In genomic region chr14:55747186-55747585, GRCh38 we compare ENCODE assay signal across 20 cellular contexts.
"Had no signal": no experiment of that assay in that cellular context is flagged by ENCODE, and none has a peak within 500 bp of the region (broad histone marks: within the 10 kb centered on the region; RNA-seq: fewer than 3 reads in every experiment).

No MANE protein-coding gene starts in this region.

- H3K27me3 ChIP-seq: gastrocnemius medialis, pancreas, thyroid gland, upper lobe of left lung, vagina had no signal

- FAIRE-seq: endothelial cell of umbilical vein, keratinocyte, pancreas, small intestine had no signal

- H3K4me1 ChIP-seq: gastrocnemius medialis, left ventricle myocardium inferior, lower lobe of right lung, thyroid gland, upper lobe of left lung, vagina had no signal

- H3K4me1 Mint-ChIP-seq: immature natural killer cell, memory B cell had no signal

- H3K27ac ChIP-seq: gastrocnemius medialis, left ventricle myocardium inferior, lower lobe of right lung, pancreas, thyroid gland, upper lobe of left lung, vagina had no signal

- H3K36me3 ChIP-seq: gastrocnemius medialis, left ventricle myocardium inferior, lower lobe of right lung, pancreas, thyroid gland, upper lobe of left lung, vagina had no signal

- H3K9me3 Mint-ChIP-seq: immature natural killer cell; memory B cell; natural killer cell treated with Interleukin-12 subunit alpha and Interleukin-12 subunit beta and Interleukin-15 and Interleukin-18, amount 100 ng/mL, for 72 hours had no signal

- H3K36me3 Mint-ChIP-seq: immature natural killer cell; memory B cell; natural killer cell treated with Interleukin-12 subunit alpha and Interleukin-12 subunit beta and Interleukin-15 and Interleukin-18, amount 100 ng/mL, for 72 hours had no signal

- ATAC-seq: gastrocnemius medialis; lower lobe of right lung; natural killer cell treated with Interleukin-12 subunit alpha and Interleukin-12 subunit beta and Interleukin-15 and Interleukin-18, amount 100 ng/mL, for 72 hours; right cardiac atrium had no signal

- H3K4me3 ChIP-seq: gastrocnemius medialis, left ventricle myocardium inferior, lower lobe of right lung, pancreas, thyroid gland, upper lobe of left lung, vagina had no signal

- H3K4me3 Mint-ChIP-seq: immature natural killer cell; memory B cell; natural killer cell treated with Interleukin-12 subunit alpha and Interleukin-12 subunit beta and Interleukin-15 and Interleukin-18, amount 100 ng/mL, for 72 hours had no signal

- H3K9me3 ChIP-seq: gastrocnemius medialis, left ventricle myocardium inferior, lower lobe of right lung, pancreas, thyroid gland, upper lobe of left lung, vagina had no signal

- DNase-seq: gastrocnemius medialis; glutamatergic neuron; immature natural killer cell; left ventricle myocardium inferior; lower lobe of right lung; midbrain; occipital lobe; pancreas; right cardiac atrium; stimulated activated CD4-positive, alpha-beta T cell treated with anti-CD3 and anti-CD28 coated beads, Interleukin-12 subunit alpha, Interleukin-12 subunit beta, amount 100 ng/mL, for 4 hours; stimulated activated naive CD4-positive, alpha-beta T cell treated with Interleukin-2 at 50 U/mL for 16 hours; thyroid gland; upper lobe of left lung had no signal

- H3K27ac Mint-ChIP-seq: immature natural killer cell; memory B cell; natural killer cell treated with Interleukin-12 subunit alpha and Interleukin-12 subunit beta and Interleukin-15 and Interleukin-18, amount 100 ng/mL, for 72 hours; progenitor cell of endocrine pancreas had no signal

- H3K27me3 Mint-ChIP-seq: memory B cell; natural killer cell treated with Interleukin-12 subunit alpha and Interleukin-12 subunit beta and Interleukin-15 and Interleukin-18, amount 100 ng/mL, for 72 hours had no signal
